ENCODE assay signal across 8 cellular contexts in the genomic region with DNA sequence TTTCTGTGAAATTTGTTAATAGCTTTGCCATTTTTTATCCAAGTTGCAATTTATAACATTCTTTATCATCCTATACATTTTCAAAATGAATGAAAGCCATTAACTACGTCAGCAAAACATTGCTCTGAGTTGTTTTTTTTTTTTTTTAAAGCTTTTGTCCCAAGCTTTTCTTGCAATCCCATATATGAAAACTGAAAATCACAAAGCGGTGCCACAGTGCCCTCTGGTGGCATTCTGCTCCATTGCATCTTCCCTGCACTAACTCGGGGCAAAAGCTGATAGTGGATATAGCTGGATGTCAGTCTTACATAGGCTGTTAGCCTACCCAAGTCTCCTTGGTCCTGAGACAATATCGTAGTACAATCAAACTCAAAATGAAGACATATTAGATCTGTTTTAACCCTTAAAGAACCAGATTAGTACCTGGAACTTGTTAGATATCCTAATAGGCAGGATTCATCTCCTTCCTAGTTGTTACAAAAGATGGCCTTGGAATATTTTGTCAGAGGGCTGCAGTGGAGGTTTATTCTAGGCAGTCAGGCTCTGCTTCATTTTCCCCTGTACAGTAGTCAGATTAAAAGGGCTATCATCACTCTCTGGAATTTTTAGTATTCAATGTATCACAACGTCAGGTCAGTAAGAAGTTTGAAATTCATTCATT.
DNase-seq lines count a peak whose midpoint lies in the region; ATAC-seq, FAIRE-seq and TF ChIP-seq lines count a peak whose summit lies in the region.

No MANE protein-coding gene starts in this region.

- BruUV-seq in endothelial cell of umbilical vein (replicated peaks; lab: Mats Ljungman, UMichigan), result no TSS peak

- H3K79me2 ChIP-seq in endothelial cell of umbilical vein (ENCODE audit: control insufficient read depth, insufficient read depth, low read length), result no peaks in the 10 kb centered on the region

- dilution Hi-C loops in endothelial cell of umbilical vein (cut with MboI; ENCODE audit: extremely low pct_ligation_motif_present, low sequenced_read_pairs), result no loop called here

- H3K36me3 ChIP-seq in endothelial cell of umbilical vein (ENCODE audit: control insufficient read depth in 2 of 2, extremely low read depth in 1 of 2, insufficient read depth in 2 of 2, low read length in 2 of 2), result no peaks in the 10 kb centered on the region

- no peak overlapping the region for H3K27ac ChIP-seq in endothelial cell of umbilical vein (ENCODE audit: insufficient read depth, low read depth, low read length)

- peak; percentile 92 for FAIRE-seq in endothelial cell of umbilical vein (lab: Jason Lieb, UNC)

- CTCF ChIA-PET in endothelial cell of umbilical vein (lab: Charles Lee), result interaction anchor here (0.6 to 5.4 kb wide), 70 partner anchors 8 to 1457 kb away, joined by 3 to 131 read pairs (median 4); no protein-coding TSS in a partner anchor

- H3K9ac ChIP-seq in endothelial cell of umbilical vein (replicated peaks; ENCODE audit: extremely low read depth, insufficient read depth, low read length), result no peak overlapping the region

- no peak overlapping the region for H2AFZ ChIP-seq in endothelial cell of umbilical vein (ENCODE audit: low read depth, low read length)

- intact Hi-C loops in endothelial cell of umbilical vein (cut with micrococcal nuclease), result loop anchor here (1.0 to 2.0 kb wide), 2 partner anchors 150 to 337 kb away; no protein-coding TSS in a partner anchor

- H3K9me1 ChIP-seq in endothelial cell of umbilical vein (replicated peaks; ENCODE audit: control insufficient read depth, extremely low read depth, insufficient read depth, low read length), result no peaks in the 10 kb centered on the region

- H3K4me3 ChIP-seq in endothelial cell of umbilical vein (replicated peaks in 1 of 3; ENCODE audit: insufficient read depth in 1 of 3, low read depth in 1 of 3, low read length in 3 of 3), result no peak overlapping the region

- no peaks in the 10 kb centered on the region for H3K4me1 ChIP-seq in endothelial cell of umbilical vein (ENCODE audit: control insufficient read depth, extremely low read depth, insufficient read depth, low read length)

- TF ChIP-seq POLR2A in endothelial cell of umbilical vein (IDR thresholded peaks at IDR 0.05; ENCODE audit: low read depth, low read length), result no peak

- DNase-seq in C1 segment of cervical spinal cord (lab: John Stamatoyannopoulos, UW), result peak in 13 of 14 donors; percentile 1 to 49 (median 21)
- peak; percentile 12 for DNase-seq in NCI-H226
- DNase-seq in activated CD4-positive, alpha-beta T cell treated with anti-CD3 and anti-CD28 coated beads, Interleukin-2, amount 50 U/mL, for 48 hours, result peak; percentile 55 to 67
- peak; percentile 87 for DNase-seq in endothelial cell of umbilical vein (ENCODE audit: low read depth, low spot score)
- DNase-seq in midbrain (lab: John Stamatoyannopoulos, UW), result peak; percentile 72
- DNase-seq in stimulated activated naive CD4-positive, alpha-beta T cell treated with Interleukin-2 at 50 U/mL for 16 hours (lab: John Stamatoyannopoulos, UW), result peak; percentile 2

- ATAC-seq in GM18873 (IDR thresholded peaks at IDR 0.05; ENCODE audit: low FRiP score, unreplicated experiment), result peak; percentile 69
- ATAC-seq in HG03139 (IDR thresholded peaks at IDR 0.05; ENCODE audit: unreplicated experiment), result peak; percentile 79

- no peak overlapping the region for H3K4me2 ChIP-seq in endothelial cell of umbilical vein (ENCODE audit: insufficient read depth, low read length)

- H4K20me1 ChIP-seq in endothelial cell of umbilical vein (replicated peaks; ENCODE audit: control insufficient read depth, extremely low read depth, insufficient read depth, low read length), result no peaks in the 10 kb centered on the region

- TF ChIP-seq CTCF in endothelial cell of umbilical vein (IDR thresholded peaks at IDR 0.05; ENCODE audit: extremely low read depth in 1 of 2, insufficient read depth in 1 of 2, low read depth in 1 of 2, low read length in 2 of 2), result peak; percentile 87 to 90

- H3K9me3 ChIP-seq in endothelial cell of umbilical vein (replicated peaks; ENCODE audit: control insufficient read depth, insufficient read depth, low read length), result no peaks in the 10 kb centered on the region

- H3K27me3 ChIP-seq in endothelial cell of umbilical vein (ENCODE audit: control insufficient read depth in 2 of 2, insufficient read depth in 2 of 2, low read length in 2 of 2), result no peaks in the 10 kb centered on the region

- POLR2A ChIA-PET in endothelial cell of umbilical vein (lab: Charles Lee), result no interaction called here

TF ChIP-seq in endothelial cell of umbilical vein, 7 proteins besides CTCF, POLR2A, EP300 and RAD21:
- TF ChIP-seq EZH2 (IDR thresholded peaks at IDR 0.05; ENCODE audit: borderline replicate concordance, low read depth, low read length, severe bottlenecking) (no peak), JUN (IDR thresholded peaks at IDR 0.05; ENCODE audit: borderline replicate concordance, insufficient read depth, insufficient read length, low read depth) (no peak), GATA2 (IDR thresholded peaks at IDR 0.05; ENCODE audit: insufficient read depth, insufficient read length, low read depth, low read length) (no peak), MYC (IDR thresholded peaks at IDR 0.05; ENCODE audit: low read depth, low read length) (no peak), FOS (IDR thresholded peaks at IDR 0.05; ENCODE audit: borderline replicate concordance, insufficient read depth, low read length) (no peak), POLR2AphosphoS5 (IDR thresholded peaks at IDR 0.05; ENCODE audit: insufficient read depth, low read depth, low read length) (no peak)
- TF ChIP-seq, protein P1, sequence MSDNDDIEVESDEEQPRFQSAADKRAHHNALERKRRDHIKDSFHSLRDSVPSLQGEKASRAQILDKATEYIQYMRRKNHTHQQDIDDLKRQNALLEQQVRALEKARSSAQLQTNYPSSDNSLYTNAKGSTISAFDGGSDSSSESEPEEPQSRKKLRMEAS (IDR thresholded peaks at IDR 0.05; ENCODE audit: insufficient read depth, insufficient read length), result no peak

Comparison
In these comparisons a context has a peak if more than half of its experiments do, and no peak if none do; other contexts are left out.
1. DNase-seq: peak in every context shown above with its lines; median percentile 87 in endothelial cell of umbilical vein; 72 in midbrain; 61 in activated CD4-positive, alpha-beta T cell treated with anti-CD3 and anti-CD28 coated beads, Interleukin-2, amount 50 U/mL, for 48 hours; 21 in C1 segment of cervical spinal cord; 12 in NCI-H226; 2 in stimulated activated naive CD4-positive, alpha-beta T cell treated with Interleukin-2 at 50 U/mL for 16 hours.